1 cellular context compared by ENCODE assay signal in genomic region chrX:1534321-1535168, GRCh38.
A peak's percentile ranks its signal among the peaks of the same experiment; 100 is the strongest.
TF ChIP-seq lines count a peak whose summit lies in the region.

No MANE protein-coding gene starts in this region.

TF ChIP-seq in GM12878, 131 proteins besides CTCF, POLR2A, EP300 and RAD21 (continued from another document):
- TF ChIP-seq RAD51 (IDR thresholded peaks at IDR 0.05) (no peak), RB1 (IDR thresholded peaks at IDR 0.05; ENCODE audit: borderline replicate concordance) (no peak), ZNF687 (IDR thresholded peaks at IDR 0.05) (peak; percentile 61; the same call in 1 of the 2 replicates)
TF ChIP-seq in GM12878: peak in this region for 21.
